2 cellular contexts compared by ENCODE assay signal in genomic region chr1:169193191-169193850, GRCh38.
TF ChIP-seq lines count a peak whose summit lies in the region.

No MANE protein-coding gene starts in this region.

TF ChIP-seq in IMR-90, 13 proteins besides CTCF, POLR2A, EP300 and RAD21:
- TF ChIP-seq CEBPB (IDR thresholded peaks at IDR 0.05; ENCODE audit: low read depth, low read length) = no peak
- TF ChIP-seq, protein P1, sequence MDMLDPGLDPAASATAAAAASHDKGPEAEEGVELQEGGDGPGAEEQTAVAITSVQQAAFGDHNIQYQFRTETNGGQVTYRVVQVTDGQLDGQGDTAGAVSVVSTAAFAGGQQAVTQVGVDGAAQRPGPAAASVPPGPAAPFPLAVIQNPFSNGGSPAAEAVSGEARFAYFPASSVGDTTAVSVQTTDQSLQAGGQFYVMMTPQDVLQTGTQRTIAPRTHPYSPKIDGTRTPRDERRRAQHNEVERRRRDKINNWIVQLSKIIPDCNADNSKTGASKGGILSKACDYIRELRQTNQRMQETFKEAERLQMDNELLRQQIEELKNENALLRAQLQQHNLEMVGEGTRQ (IDR thresholded peaks at IDR 0.05; ENCODE audit: low read depth, low read length) = no peak
- TF ChIP-seq, protein P2, sequence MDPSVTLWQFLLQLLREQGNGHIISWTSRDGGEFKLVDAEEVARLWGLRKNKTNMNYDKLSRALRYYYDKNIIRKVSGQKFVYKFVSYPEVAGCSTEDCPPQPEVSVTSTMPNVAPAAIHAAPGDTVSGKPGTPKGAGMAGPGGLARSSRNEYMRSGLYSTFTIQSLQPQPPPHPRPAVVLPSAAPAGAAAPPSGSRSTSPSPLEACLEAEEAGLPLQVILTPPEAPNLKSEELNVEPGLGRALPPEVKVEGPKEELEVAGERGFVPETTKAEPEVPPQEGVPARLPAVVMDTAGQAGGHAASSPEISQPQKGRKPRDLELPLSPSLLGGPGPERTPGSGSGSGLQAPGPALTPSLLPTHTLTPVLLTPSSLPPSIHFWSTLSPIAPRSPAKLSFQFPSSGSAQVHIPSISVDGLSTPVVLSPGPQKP (IDR thresholded peaks at IDR 0.05; ENCODE audit: borderline replicate concordance, low read depth, low read length) = no peak
- no peak for TF ChIP-seq RCOR1 (IDR thresholded peaks at IDR 0.05; ENCODE audit: insufficient replicate concordance, low read length)
- TF ChIP-seq CHD1 (IDR thresholded peaks at IDR 0.05; ENCODE audit: low read depth, low read length) = no peak
- TF ChIP-seq MAZ (IDR thresholded peaks at IDR 0.05; ENCODE audit: borderline replicate concordance, low read depth, low read length) = no peak
- no peak for TF ChIP-seq FOS (IDR thresholded peaks at IDR 0.05; ENCODE audit: low read depth, low read length)
- TF ChIP-seq SMC3 (IDR thresholded peaks at IDR 0.05; ENCODE audit: low read depth, low read length) = no peak
- TF ChIP-seq RFX5 (IDR thresholded peaks at IDR 0.05; ENCODE audit: low read depth, low read length) = no peak
- TF ChIP-seq NFE2L2 (IDR thresholded peaks at IDR 0.05; ENCODE audit: low read depth, low read length) = no peak
- no peak for TF ChIP-seq BHLHE40 (IDR thresholded peaks at IDR 0.05; ENCODE audit: low read depth, low read length)
- no peak for TF ChIP-seq MAFK (IDR thresholded peaks at IDR 0.05; ENCODE audit: low read depth, low read length)
- TF ChIP-seq MXI1 (IDR thresholded peaks at IDR 0.05; ENCODE audit: borderline replicate concordance, low read depth, low read length) = no peak

TF ChIP-seq in GM23338, 12 proteins besides CTCF, POLR2A, EP300 and RAD21 (continued from another document):
- TF ChIP-seq, protein P3, sequence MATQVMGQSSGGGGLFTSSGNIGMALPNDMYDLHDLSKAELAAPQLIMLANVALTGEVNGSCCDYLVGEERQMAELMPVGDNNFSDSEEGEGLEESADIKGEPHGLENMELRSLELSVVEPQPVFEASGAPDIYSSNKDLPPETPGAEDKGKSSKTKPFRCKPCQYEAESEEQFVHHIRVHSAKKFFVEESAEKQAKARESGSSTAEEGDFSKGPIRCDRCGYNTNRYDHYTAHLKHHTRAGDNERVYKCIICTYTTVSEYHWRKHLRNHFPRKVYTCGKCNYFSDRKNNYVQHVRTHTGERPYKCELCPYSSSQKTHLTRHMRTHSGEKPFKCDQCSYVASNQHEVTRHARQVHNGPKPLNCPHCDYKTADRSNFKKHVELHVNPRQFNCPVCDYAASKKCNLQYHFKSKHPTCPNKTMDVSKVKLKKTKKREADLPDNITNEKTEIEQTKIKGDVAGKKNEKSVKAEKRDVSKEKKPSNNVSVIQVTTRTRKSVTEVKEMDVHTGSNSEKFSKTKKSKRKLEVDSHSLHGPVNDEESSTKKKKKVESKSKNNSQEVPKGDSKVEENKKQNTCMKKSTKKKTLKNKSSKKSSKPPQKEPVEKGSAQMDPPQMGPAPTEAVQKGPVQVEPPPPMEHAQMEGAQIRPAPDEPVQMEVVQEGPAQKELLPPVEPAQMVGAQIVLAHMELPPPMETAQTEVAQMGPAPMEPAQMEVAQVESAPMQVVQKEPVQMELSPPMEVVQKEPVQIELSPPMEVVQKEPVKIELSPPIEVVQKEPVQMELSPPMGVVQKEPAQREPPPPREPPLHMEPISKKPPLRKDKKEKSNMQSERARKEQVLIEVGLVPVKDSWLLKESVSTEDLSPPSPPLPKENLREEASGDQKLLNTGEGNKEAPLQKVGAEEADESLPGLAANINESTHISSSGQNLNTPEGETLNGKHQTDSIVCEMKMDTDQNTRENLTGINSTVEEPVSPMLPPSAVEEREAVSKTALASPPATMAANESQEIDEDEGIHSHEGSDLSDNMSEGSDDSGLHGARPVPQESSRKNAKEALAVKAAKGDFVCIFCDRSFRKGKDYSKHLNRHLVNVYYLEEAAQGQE (IDR thresholded peaks at IDR 0.05; ENCODE audit: unreplicated experiment) = no peak
- TF ChIP-seq EZH2 (IDR thresholded peaks at IDR 0.05; ENCODE audit: low read depth, unreplicated experiment) (no peak), CREB1 (CRISPR knock-in tag; IDR thresholded peaks at IDR 0.05; ENCODE audit: low read depth) (no peak), STAT1 (IDR thresholded peaks at IDR 0.05; ENCODE audit: unreplicated experiment) (no peak), EZH2phosphoT487 (IDR thresholded peaks at IDR 0.05; ENCODE audit: unreplicated experiment) (no peak), POLR2AphosphoS5 (IDR thresholded peaks at IDR 0.05; ENCODE audit: low read depth) (no peak), ZNF331 (CRISPR knock-in tag; IDR thresholded peaks at IDR 0.05; ENCODE audit: low read depth) (no peak)
- TF ChIP-seq, protein P4, sequence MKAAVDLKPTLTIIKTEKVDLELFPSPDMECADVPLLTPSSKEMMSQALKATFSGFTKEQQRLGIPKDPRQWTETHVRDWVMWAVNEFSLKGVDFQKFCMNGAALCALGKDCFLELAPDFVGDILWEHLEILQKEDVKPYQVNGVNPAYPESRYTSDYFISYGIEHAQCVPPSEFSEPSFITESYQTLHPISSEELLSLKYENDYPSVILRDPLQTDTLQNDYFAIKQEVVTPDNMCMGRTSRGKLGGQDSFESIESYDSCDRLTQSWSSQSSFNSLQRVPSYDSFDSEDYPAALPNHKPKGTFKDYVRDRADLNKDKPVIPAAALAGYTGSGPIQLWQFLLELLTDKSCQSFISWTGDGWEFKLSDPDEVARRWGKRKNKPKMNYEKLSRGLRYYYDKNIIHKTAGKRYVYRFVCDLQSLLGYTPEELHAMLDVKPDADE (IDR thresholded peaks at IDR 0.05) = no peak
